Comparison of ENCODE assay signal across 12 cellular contexts in the genomic region with DNA sequence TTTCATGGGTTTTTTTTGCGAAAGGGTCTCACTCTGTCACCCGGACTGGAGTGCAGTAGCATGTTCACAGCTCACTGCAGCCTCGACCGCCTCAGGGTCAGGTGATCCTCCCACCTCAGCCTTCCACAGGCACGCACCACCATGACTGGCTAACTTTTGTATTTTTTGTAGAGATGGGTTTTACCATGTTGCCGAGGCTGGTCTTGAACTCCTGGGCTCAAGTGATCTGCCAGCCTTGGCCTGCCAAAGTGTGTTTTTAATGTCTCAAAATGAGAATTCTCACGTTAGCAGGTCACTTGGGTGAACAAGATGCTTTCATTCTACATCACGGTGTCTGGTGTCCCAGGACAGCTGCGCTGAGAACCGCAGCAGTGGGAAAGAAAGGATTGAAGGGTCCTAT. TPM values are rescaled to one million over a fixed set of nuclear protein-coding genes. Genes with fewer than 3 reads are reported as not detected.
DNase-seq lines count a peak whose midpoint lies in the region; ATAC-seq and TF ChIP-seq lines count a peak whose summit lies in the region.
"Had no signal": no experiment of that assay in that cellular context is flagged by ENCODE, and none has a peak within 500 bp of the region (broad histone marks: within the 10 kb centered on the region; RNA-seq: fewer than 3 reads in every experiment).

No MANE protein-coding gene starts in this region.

- DNase-seq in heart left ventricle (no peak), left cardiac atrium (no peak), lower lobe of right lung (peak; percentile 28), transverse colon (no peak), HAP-1 (ENCODE audit: low spot score in 2 of 2) (no peak), AG08395 (ENCODE audit: low spot score) (no peak)
- DNase-seq: hypothalamus; KG1; SJCRH30; stimulated activated CD4-positive, alpha-beta T cell treated with anti-CD3 and anti-CD28 coated beads, Interleukin-4, amount 100 ng/mL, for 24 hours had no signal

- H3K27ac Mint-ChIP-seq in activated T-helper 17 cell treated with anti-CD3 and anti-CD28 coated beads, Interleukin-2, amount 50 U/mL, for 72 hours, result peak overlapping the region; percentile 88

- no peak for ATAC-seq in heart left ventricle
- ATAC-seq in left cardiac atrium, result no peak
- ATAC-seq in activated T-helper 17 cell treated with anti-CD3 and anti-CD28 coated beads, Interleukin-2, amount 50 U/mL, for 72 hours (replicated peaks), result no peak
- no peak for ATAC-seq in lower lobe of right lung
- no peak for ATAC-seq in GM19023 (IDR thresholded peaks at IDR 0.05; ENCODE audit: unreplicated experiment)

- WGBS in heart left ventricle, 4 donors, result 79 to 87% (median 84%) methylated on average over 10 of the region's 10 CpGs
- WGBS in transverse colon (ENCODE audit: low coverage in 1 of 2), 2 donors, result 80 to 92% methylated on average over 2 to 10 of the region's 10 CpGs

- peaks cover 0 to 4% (median 0%) of the 10 kb centered on the region in 9 donors for H3K27me3 ChIP-seq in heart left ventricle
- H3K27me3 ChIP-seq in lower lobe of right lung (ENCODE audit: low read depth), result no peaks in the 10 kb centered on the region
- no peaks in the 10 kb centered on the region for H3K27me3 ChIP-seq in transverse colon
- no peaks in the 10 kb centered on the region for H3K27me3 ChIP-seq in HAP-1 (ENCODE audit: low read depth)
- H3K27me3 ChIP-seq: SJCRH30 had no signal

- H3K27me3 Mint-ChIP-seq in activated T-helper 17 cell treated with anti-CD3 and anti-CD28 coated beads, Interleukin-2, amount 50 U/mL, for 72 hours, result no peaks in the 10 kb centered on the region

- H3K9me3 ChIP-seq in heart left ventricle (no peaks in the 10 kb centered on the region), lower lobe of right lung (no peaks in the 10 kb centered on the region), transverse colon (no peaks in the 10 kb centered on the region), HAP-1 (no peaks in the 10 kb centered on the region)
- H3K9me3 ChIP-seq: SJCRH30 had no signal

- H3K4me3 ChIP-seq in heart left ventricle (peak overlapping the region in 7 of 12 donors; percentile 59 to 98 (median 70)), lower lobe of right lung (peak overlapping the region; percentile 90), transverse colon (peak overlapping the region in 1 of 4 donors; percentile 95), HAP-1 (no peak overlapping the region)
- H3K4me3 ChIP-seq: SJCRH30 had no signal

- intact Hi-C loops in heart left ventricle (cut with DNase I) (loop anchor here in 5 of 10 donors (5.0 kb wide), 3 partner anchors 53 to 63 kb away; a partner anchor contains a TSS), left cardiac atrium (cut with DNase I) (no loop called here), lower lobe of right lung (cut with DNase I) (no loop called here), transverse colon (cut with DNase I; ENCODE audit: low total_unique reads) (no loop called here)

- H3K36me3 Mint-ChIP-seq in activated T-helper 17 cell treated with anti-CD3 and anti-CD28 coated beads, Interleukin-2, amount 50 U/mL, for 72 hours (ENCODE audit: low read depth), result peaks cover 50% of the 10 kb centered on the region

- H3K4me3 Mint-ChIP-seq in activated T-helper 17 cell treated with anti-CD3 and anti-CD28 coated beads, Interleukin-2, amount 50 U/mL, for 72 hours, result peak overlapping the region; percentile 92

- in situ Hi-C loops in transverse colon (cut with MboI; ENCODE audit: low pct_ligation_motif_present in 1 of 4, low pct_unique_long_range_greater_than_20kb in 1 of 4, low sequenced_read_pairs in 3 of 4) (no loop called here), HAP-1 (cut with MboI; ENCODE audit: low sequenced_read_pairs) (loop anchor here (25.0 kb wide), 1 partner anchor 482 kb away; a partner anchor contains a TSS)

- no peak for TF ChIP-seq CTCF in heart left ventricle (IDR thresholded peaks at IDR 0.05)
- no peak for TF ChIP-seq CTCF in lower lobe of right lung (IDR thresholded peaks at IDR 0.05)
- no peak for TF ChIP-seq CTCF in transverse colon (IDR thresholded peaks at IDR 0.05)

- peaks cover 36% of the 10 kb centered on the region for H3K4me1 Mint-ChIP-seq in activated T-helper 17 cell treated with anti-CD3 and anti-CD28 coated beads, Interleukin-2, amount 50 U/mL, for 72 hours

- peaks cover 3 to 77% (median 46%) of the 10 kb centered on the region in 12 donors for H3K4me1 ChIP-seq in heart left ventricle
- peaks cover 53% of the 10 kb centered on the region for H3K4me1 ChIP-seq in lower lobe of right lung
- H3K4me1 ChIP-seq in transverse colon, result peaks cover 33 to 81% (median 59%) of the 10 kb centered on the region in 4 donors
- peaks cover 17% of the 10 kb centered on the region for H3K4me1 ChIP-seq in HAP-1
- H3K4me1 ChIP-seq: SJCRH30 had no signal

- H3K36me3 ChIP-seq in heart left ventricle, result peaks cover 0 to 9% (median 0%) of the 10 kb centered on the region in 9 donors
- H3K36me3 ChIP-seq in lower lobe of right lung, result peaks cover 6% of the 10 kb centered on the region
- no peaks in the 10 kb centered on the region for H3K36me3 ChIP-seq in transverse colon
- H3K36me3 ChIP-seq in HAP-1 (replicated peaks), result no peaks in the 10 kb centered on the region; the same call in 1 of the 2 replicates
- H3K36me3 ChIP-seq: SJCRH30 had no signal

- TF ChIP-seq POLR2A in heart left ventricle (IDR thresholded peaks at IDR 0.05), result no peak
- no peak for TF ChIP-seq POLR2A in transverse colon (IDR thresholded peaks at IDR 0.05)

- peak overlapping the region in 11 of 12 donors; percentile 26 to 96 (median 89) for H3K27ac ChIP-seq in heart left ventricle
- H3K27ac ChIP-seq in lower lobe of right lung, result peak overlapping the region; percentile 18
- peak overlapping the region; percentile 94 to 98 (median 96) for H3K27ac ChIP-seq in transverse colon
- H3K27ac ChIP-seq: SJCRH30 had no signal

- no peak for TF ChIP-seq EP300 in transverse colon (IDR thresholded peaks at IDR 0.05; ENCODE audit: low read depth)

- H3K9me3 Mint-ChIP-seq in activated T-helper 17 cell treated with anti-CD3 and anti-CD28 coated beads, Interleukin-2, amount 50 U/mL, for 72 hours, result no peaks in the 10 kb centered on the region

RNA-seq across cellular contexts. Expression of a gene that starts 3.2 kb away (rescaled TPM):
- 100 to 1,000 TPM in 1 of 9 donors, 10 to 100 TPM in 8; 55.5 to 130 (median 71.9) TPM for total RNA-seq in heart left ventricle
- polyA plus RNA-seq in heart left ventricle, result 10 to 100 TPM; 20.0 to 28.8 TPM
- total RNA-seq in left cardiac atrium, result 10 to 100 TPM; 45.6 to 50.8 TPM
- 10 to 100 TPM; 21.9 to 29.1 TPM for total RNA-seq in activated T-helper 17 cell treated with anti-CD3 and anti-CD28 coated beads, Interleukin-2, amount 50 U/mL, for 72 hours
- total RNA-seq in lower lobe of right lung, result 26.2 TPM
- total RNA-seq in transverse colon, result 100 to 1,000 TPM in 3 of 4 donors, 10 to 100 TPM in 1; 83.6 to 403 (median 224) TPM

RNA-seq across cellular contexts. Expression of a gene that starts 11.7 kb away (rescaled TPM):
- total RNA-seq in heart left ventricle (100 to 1,000 TPM in 7 of 9 donors, 10 to 100 TPM in 2; 70.7 to 194 (median 116) TPM), left cardiac atrium (10 to 100 TPM; 82.9 to 90.2 TPM), lower lobe of right lung (64.5 TPM), transverse colon (10 to 100 TPM; 15.7 to 69.5 (median 39.9) TPM)
- 100 to 1,000 TPM in 1 of 2 donors, 10 to 100 TPM in 1; 82.4 to 263 TPM for polyA plus RNA-seq in heart left ventricle
- 10 to 100 TPM; 57.3 to 69.1 TPM for total RNA-seq in activated T-helper 17 cell treated with anti-CD3 and anti-CD28 coated beads, Interleukin-2, amount 50 U/mL, for 72 hours

Comparison
In these comparisons a context has a peak if more than half of its experiments do, and no peak if none do; other contexts are left out.
1. H3K27ac ChIP-seq: peak in every context shown above with its lines; median percentile 96 in transverse colon; 89 in heart left ventricle; 18 in lower lobe of right lung.